Comparison of ENCODE assay signal across 30 cellular contexts in genomic region chr16:89001117-89002027, GRCh38. TPM values are rescaled to one million over a fixed set of nuclear protein-coding genes. Genes with fewer than 3 reads are reported as not detected.
DNase-seq lines count a peak whose midpoint lies in the region; ATAC-seq and TF ChIP-seq lines count a peak whose summit lies in the region.
"Had no signal": no experiment of that assay in that cellular context is flagged by ENCODE, and none has a peak within 500 bp of the region (broad histone marks: within the 10 kb centered on the region; RNA-seq: fewer than 3 reads in every experiment).

No MANE protein-coding gene starts in this region.

- DNase-seq in NCI-H82 (lab: John Stamatoyannopoulos, UW), result peak; percentile 28
- DNase-seq in NCI-H82 treated with DMSO at 0.1 percent for 48 hours (lab: John Stamatoyannopoulos, UW; ENCODE audit: unreplicated experiment), result no peak
- DNase-seq in RWPE2 (ENCODE audit: low spot score), result no peak
- DNase-seq in osteoblast (ENCODE audit: insufficient read length, low spot score, missing footprints), result peak; percentile 77
- no peak for DNase-seq in OCI-M1 (lab: John Stamatoyannopoulos, UW)
- DNase-seq in DMS153 treated with DMSO at 0.1 percent for 48 hours (lab: John Stamatoyannopoulos, UW; ENCODE audit: unreplicated experiment), result no peak
- DNase-seq: activated CD4-positive, alpha-beta T cell treated with anti-CD3 and anti-CD28 coated beads for 1 hour; activated CD8-positive, alpha-beta T cell treated with anti-CD3 and anti-CD28 coated beads for 36 hours; activated naive CD4-positive, alpha-beta T cell treated with anti-CD3 and anti-CD28 coated beads, Interleukin-2, amount 50 U/mL, for 16 hours; amniotic stem cell; brain microvascular endothelial cell; CD8-positive, alpha-beta T cell; DMS153; effector CD4-positive, alpha-beta T cell; GDM1; left colon; NCI-H1092; NCI-H187; NCI-H69; occipital lobe; stimulated activated naive CD8-positive, alpha-beta T cell treated with anti-CD3 and anti-CD28 coated beads, Interleukin-15, amount 100 ng/mL, for 72 hours had no signal

- H3K27me3 ChIP-seq in RWPE2 (ENCODE audit: insufficient read depth, poor library complexity, severe bottlenecking) (peaks cover 12% of the 10 kb centered on the region), iPS-15b (ENCODE audit: control insufficient read depth, insufficient read depth, low read length) (peaks cover 16% of the 10 kb centered on the region), osteoblast (ENCODE audit: insufficient read depth, low read length) (peaks cover 10% of the 10 kb centered on the region)
- H3K27me3 ChIP-seq: brain microvascular endothelial cell had no signal

- ATAC-seq in RWPE2 (ENCODE audit: low read depth), result peak; percentile 25; the same call in 2 of the 3 replicates
- ATAC-seq in HG02884 (IDR thresholded peaks at IDR 0.05; ENCODE audit: unreplicated experiment), result no peak
- ATAC-seq: activated CD8-positive, alpha-beta T cell treated with anti-CD3 and anti-CD28 coated beads for 36 hours; activated T-helper 17 cell treated with anti-CD3 and anti-CD28 coated beads, Interleukin-2, amount 50 U/mL, for 72 hours; CD8-positive, alpha-beta T cell; left colon; stimulated activated naive CD8-positive, alpha-beta T cell treated with anti-CD3 and anti-CD28 coated beads, Interleukin-15, amount 100 ng/mL, for 72 hours had no signal

- H3K4me3 ChIP-seq in RWPE2 (ENCODE audit: severe bottlenecking), result no peak overlapping the region
- H3K4me3 ChIP-seq in iPS-15b (ENCODE audit: low read depth, low read length), result peak overlapping the region; percentile 18
- no peak overlapping the region for H3K4me3 ChIP-seq in osteoblast (ENCODE audit: insufficient read depth, low read length)
- H3K4me3 ChIP-seq: A549, skin epidermis had no signal

- H3K9ac ChIP-seq in iPS-15b (ENCODE audit: low read depth, low read length), result no peak overlapping the region

- no peaks in the 10 kb centered on the region for H4K20me1 ChIP-seq in osteoblast (ENCODE audit: insufficient read depth, low read length)

- H3K4me1 ChIP-seq in RWPE2 (ENCODE audit: insufficient read depth, poor library complexity, severe bottlenecking), result no peaks in the 10 kb centered on the region
- H3K4me1 ChIP-seq in iPS-15b (ENCODE audit: control insufficient read depth, insufficient read depth, low read length), result peaks cover 4% of the 10 kb centered on the region
- H3K4me1 ChIP-seq in osteoblast (ENCODE audit: insufficient read depth, low read length), result no peaks in the 10 kb centered on the region
- H3K4me1 ChIP-seq: A549 had no signal

- H3K4me2 ChIP-seq in osteoblast (ENCODE audit: insufficient read depth, low read length), result no peak overlapping the region
- H3K4me2 ChIP-seq: A549 had no signal

- TF ChIP-seq CTCF in RWPE2 (IDR thresholded peaks at IDR 0.05; ENCODE audit: poor library complexity, severe bottlenecking) (no peak), osteoblast (IDR thresholded peaks at IDR 0.05; ENCODE audit: extremely low read depth, low read depth, low read length) (no peak)

- no peak overlapping the region for H3K27ac ChIP-seq in RWPE2 (ENCODE audit: poor library complexity, severe bottlenecking)
- no peak overlapping the region for H3K27ac ChIP-seq in osteoblast (ENCODE audit: low read depth, low read length)
- H3K27ac ChIP-seq: A549, brain microvascular endothelial cell, skin epidermis had no signal

- H3K9me3 ChIP-seq in RWPE2 (ENCODE audit: severe bottlenecking) (peaks cover 16% of the 10 kb centered on the region), iPS-15b (ENCODE audit: control insufficient read depth, insufficient read depth, low read length) (peaks cover 5% of the 10 kb centered on the region), osteoblast (ENCODE audit: low read depth, low read length) (peaks cover 3% of the 10 kb centered on the region)

- no peaks in the 10 kb centered on the region for H3K79me2 ChIP-seq in osteoblast (ENCODE audit: insufficient read depth, low read length)

- no peak overlapping the region for H2AFZ ChIP-seq in osteoblast (ENCODE audit: low read length)

- no peaks in the 10 kb centered on the region for H3K36me3 ChIP-seq in RWPE2 (ENCODE audit: low read depth)
- H3K36me3 ChIP-seq in iPS-15b (ENCODE audit: control insufficient read depth, insufficient read depth, low read length), result no peaks in the 10 kb centered on the region
- no peaks in the 10 kb centered on the region for H3K36me3 ChIP-seq in osteoblast (ENCODE audit: insufficient read depth, low read length)
- H3K36me3 ChIP-seq: brain microvascular endothelial cell had no signal

RNA-seq across cellular contexts. Expression of gene CBFA2T3, which starts 24.4 kb away (rescaled TPM):
- not detected in 2 replicates for total RNA-seq in osteoblast
- total RNA-seq: fibroblast of villous mesenchyme, pulmonary artery endothelial cell, RPMI7951, SK-MEL-5 had no signal

Comparison
In these comparisons a context has a peak if more than half of its experiments do, and no peak if none do; other contexts are left out.
1. DNase-seq: peak in NCI-H82 (single experiment) and osteoblast (single experiment); none in NCI-H82 treated with DMSO at 0.1 percent for 48 hours (single experiment), RWPE2 (single experiment), OCI-M1 (single experiment) and DMS153 treated with DMSO at 0.1 percent for 48 hours (single experiment).